8 cellular contexts compared by ENCODE assay signal in genomic region chr12:122072031-122072970, GRCh38. TPM values are rescaled to one million over a fixed set of nuclear protein-coding genes. Genes with fewer than 3 reads are reported as not detected.
A peak's percentile ranks its signal among the peaks of the same experiment; 100 is the strongest.
DNase-seq lines count a peak whose midpoint lies in the region; ATAC-seq and TF ChIP-seq lines count a peak whose summit lies in the region.

No MANE protein-coding gene starts in this region.

- peaks cover 2 to 23% of the 10 kb centered on the region in 2 donors for H3K4me1 ChIP-seq in left lung
- peaks cover 32% of the 10 kb centered on the region for H3K4me1 ChIP-seq in vagina
- peaks cover 0 to 23% (median 7%) of the 10 kb centered on the region in 4 donors for H3K4me1 ChIP-seq in Peyer's patch

- no peak for TF ChIP-seq POLR2A in vagina (IDR thresholded peaks at IDR 0.05)
- TF ChIP-seq POLR2A in Peyer's patch (IDR thresholded peaks at IDR 0.05) = no peak

- TF ChIP-seq CTCF in brain microvascular endothelial cell (IDR thresholded peaks at IDR 0.05; ENCODE audit: low read depth, low read length, missing control alignments) (no peak), left lung (IDR thresholded peaks at IDR 0.05) (no peak), vagina (IDR thresholded peaks at IDR 0.05) (no peak), Peyer's patch (IDR thresholded peaks at IDR 0.05) (no peak)

- peak overlapping the region; percentile 70 for H3K27ac ChIP-seq in brain microvascular endothelial cell
- no peak overlapping the region for H3K27ac ChIP-seq in left lung
- H3K27ac ChIP-seq in vagina = peak overlapping the region; percentile 63
- H3K27ac ChIP-seq in Peyer's patch = peak overlapping the region in 2 of 4 donors; percentile 52 to 73

- H3K4me3 ChIP-seq in brain microvascular endothelial cell (ENCODE audit: low read depth, low read length) (no peak overlapping the region), left lung (no peak overlapping the region), vagina (no peak overlapping the region), Peyer's patch (no peak overlapping the region)

- intact Hi-C loops in left lung (cut with DNase I) (no loop called here), vagina (cut with DNase I) (no loop called here)

- ATAC-seq in left lung = peak; percentile 59
- no peak for ATAC-seq in GM18502 (IDR thresholded peaks at IDR 0.05; ENCODE audit: poor library complexity, unreplicated experiment)

- H3K9me3 ChIP-seq in left lung = no peaks in the 10 kb centered on the region
- no peaks in the 10 kb centered on the region for H3K9me3 ChIP-seq in vagina
- no peaks in the 10 kb centered on the region for H3K9me3 ChIP-seq in Peyer's patch

- H3K36me3 ChIP-seq in brain microvascular endothelial cell (replicated peaks) (no peaks in the 10 kb centered on the region), left lung (no peaks in the 10 kb centered on the region), vagina (no peaks in the 10 kb centered on the region), Peyer's patch (no peaks in the 10 kb centered on the region)

- no peaks in the 10 kb centered on the region for H3K27me3 ChIP-seq in brain microvascular endothelial cell (replicated peaks)
- H3K27me3 ChIP-seq in left lung = no peaks in the 10 kb centered on the region
- H3K27me3 ChIP-seq in vagina = no peaks in the 10 kb centered on the region
- H3K27me3 ChIP-seq in Peyer's patch = no peaks in the 10 kb centered on the region

- DNase-seq in NCI-H1105 treated with DMSO at 0.1 percent for 48 hours (lab: John Stamatoyannopoulos, UW) = peak; percentile 18
- DNase-seq in NCI-H1105 (lab: John Stamatoyannopoulos, UW) = no peak
- DNase-seq in brain microvascular endothelial cell = peak; percentile 96
- DNase-seq in left lung = peak in 1 of 2 donors; percentile 14
- DNase-seq in vagina (ENCODE audit: extremely low spot score in 2 of 2) = no peak
- DNase-seq in activated CD4-positive, alpha-beta T cell treated with anti-CD3 and anti-CD28 coated beads, Interleukin-2, amount 50 U/mL, for 48 hours = no peak
- no peak for DNase-seq in Peyer's patch

- in situ Hi-C loops in brain microvascular endothelial cell (cut with HindIII; ENCODE audit: low pct_ligation_motif_present, low sequenced_read_pairs) = no loop called here

RNA-seq across cellular contexts. Expression of gene MLXIP, which starts 6.3 kb away (rescaled TPM):
- total RNA-seq in left lung (10 to 100 TPM; 48.1 to 62.6 TPM), vagina (16.9 TPM), Peyer's patch (100 to 1,000 TPM in 2 of 4 donors, 10 to 100 TPM in 2; 41.5 to 157 (median 98.3) TPM)

RNA-seq across cellular contexts. Expression of gene BCL7A, which starts 50.6 kb away (rescaled TPM):
- total RNA-seq in left lung = 10 to 100 TPM in 1 of 2 donors, 1 to 10 TPM in 1; 7.0 to 11.1 TPM
- 8.1 TPM for total RNA-seq in vagina
- 10 to 100 TPM in 1 of 4 donors, 1 to 10 TPM in 3; 3.3 to 23.9 (median 4.4) TPM for total RNA-seq in Peyer's patch

Comparison
In these comparisons a context has a peak if more than half of its experiments do, and no peak if none do; other contexts are left out.
1. DNase-seq: peak in NCI-H1105 treated with DMSO at 0.1 percent for 48 hours (single experiment) and brain microvascular endothelial cell (single experiment); none in NCI-H1105 (single experiment), vagina (0 of 2), activated CD4-positive, alpha-beta T cell treated with anti-CD3 and anti-CD28 coated beads, Interleukin-2, amount 50 U/mL, for 48 hours (0 of 2) and Peyer's patch (0 of 3).
2. H3K27ac ChIP-seq: peak in brain microvascular endothelial cell (single experiment) and vagina (single experiment); none in left lung (0 of 2).